Comparison of ENCODE assay signal across 9 cellular contexts in genomic region chr3:155391583-155391982, GRCh38.
DNase-seq lines count a peak whose midpoint lies in the region; ATAC-seq and TF ChIP-seq lines count a peak whose summit lies in the region.
"Had no signal": no experiment of that assay in that cellular context is flagged by ENCODE, and none has a peak within 500 bp of the region (broad histone marks: within the 10 kb centered on the region; RNA-seq: fewer than 3 reads in every experiment).

No MANE protein-coding gene starts in this region.

- peaks cover 2% of the 10 kb centered on the region; the same call in 1 of the 2 replicates for H3K27me3 Mint-ChIP-seq in HFFc6 (ENCODE audit: insufficient read depth)
- peaks cover 13% of the 10 kb centered on the region for H3K27me3 Mint-ChIP-seq in activated CD4-positive, alpha-beta T cell treated with anti-CD3 and anti-CD28 coated beads, Interleukin-2, amount 10 ng/mL, durations not matched to agents 7 days and 5 days

- CTCF ChIA-PET in A673 (lab: Charles Lee) = no interaction called here
- CTCF ChIA-PET in activated CD4-positive, alpha-beta T cell treated with anti-CD3 and anti-CD28 coated beads, Interleukin-2, amount 10 ng/mL, durations not matched to agents 7 days and 5 days (lab: Charles Lee) = no interaction called here

- intact Hi-C loops in A673 (cut with micrococcal nuclease; ENCODE audit: unreplicated experiment) (no loop called here), breast epithelium (cut with DNase I; ENCODE audit: low total_unique reads) (no loop called here)

- TF ChIP-seq CTCF in A673 (conservative IDR thresholded peaks at IDR 0.05; ENCODE audit: low read depth, low read length) (no peak), HFFc6 (IDR thresholded peaks at IDR 0.05) (no peak), breast epithelium (IDR thresholded peaks at IDR 0.05) (no peak), lung (IDR thresholded peaks at IDR 0.05; ENCODE audit: control extremely low read depth, extremely low read depth) (no peak)

- H3K9me3 Mint-ChIP-seq in HFFc6 = peaks cover 10% of the 10 kb centered on the region
- peaks cover 2% of the 10 kb centered on the region for H3K9me3 Mint-ChIP-seq in activated CD4-positive, alpha-beta T cell treated with anti-CD3 and anti-CD28 coated beads, Interleukin-2, amount 10 ng/mL, durations not matched to agents 7 days and 5 days

- ATAC-seq in lung (ENCODE audit: insufficient read depth, low FRiP score) (peak; percentile 77), HG03432 (IDR thresholded peaks at IDR 0.05; ENCODE audit: unreplicated experiment) (no peak)

- POLR2A ChIA-PET in A673 (lab: Charles Lee; ENCODE audit: low non-redundant PET) = no interaction called here
- POLR2A ChIA-PET in activated CD4-positive, alpha-beta T cell treated with anti-CD3 and anti-CD28 coated beads, Interleukin-2, amount 10 ng/mL, durations not matched to agents 7 days and 5 days (lab: Charles Lee) = no interaction called here

- peak overlapping the region; percentile 95 for H3K27ac Mint-ChIP-seq in HFFc6
- H3K27ac Mint-ChIP-seq in activated CD4-positive, alpha-beta T cell treated with anti-CD3 and anti-CD28 coated beads, Interleukin-2, amount 10 ng/mL, durations not matched to agents 7 days and 5 days = no peak overlapping the region
- H3K27ac Mint-ChIP-seq: dendritic cell treated with granulocyte-macrophage colony-stimulating factor and Interleukin-4, amounts not matched to agents 40 ng/mL and 50 ng/mL, for 4 days had no signal

- DNase-seq in A673 (ENCODE audit: low spot score) (peak; percentile 86), HFFc6 (peak; percentile 93), breast epithelium (ENCODE audit: low spot score in 2 of 2) (peak in 1 of 2 donors; percentile 62), lung (ENCODE audit: low spot score) (peak; percentile 51), erythroblast (lab: John Stamatoyannopoulos, UW) (no peak), NCI-H82 (lab: John Stamatoyannopoulos, UW) (no peak)
- no peak for DNase-seq in activated CD4-positive, alpha-beta T cell treated with anti-CD3 and anti-CD28 coated beads, Interleukin-2, amount 10 ng/mL, durations not matched to agents 7 days and 5 days

- H3K36me3 Mint-ChIP-seq in HFFc6 (ENCODE audit: low read depth) = peaks cover 9% of the 10 kb centered on the region
- H3K36me3 Mint-ChIP-seq in activated CD4-positive, alpha-beta T cell treated with anti-CD3 and anti-CD28 coated beads, Interleukin-2, amount 10 ng/mL, durations not matched to agents 7 days and 5 days (ENCODE audit: low read depth) = no peaks in the 10 kb centered on the region

- BruUV-seq in A673 (replicated peaks; lab: Mats Ljungman, UMichigan) = no TSS peak

- peak overlapping the region; percentile 75 for H3K27ac ChIP-seq in A673 (ENCODE audit: low read depth, low read length, poor library complexity, severe bottlenecking)
- peak overlapping the region; percentile 62 to 70 for H3K27ac ChIP-seq in breast epithelium
- peak overlapping the region in 1 of 2 donors; percentile 48 for H3K27ac ChIP-seq in lung (ENCODE audit: low read depth in 1 of 2, low read length in 1 of 2)

- H3K27me3 ChIP-seq in A673 (replicated peaks; ENCODE audit: insufficient read depth, low read depth, low read length, poor library complexity) = no peaks in the 10 kb centered on the region
- no peaks in the 10 kb centered on the region for H3K27me3 ChIP-seq in breast epithelium
- H3K27me3 ChIP-seq in lung (ENCODE audit: control insufficient read depth, insufficient read depth) = no peaks in the 10 kb centered on the region

- peaks cover 12% of the 10 kb centered on the region for H3K4me1 ChIP-seq in A673 (ENCODE audit: insufficient read depth, low read length, poor library complexity, severe bottlenecking)
- peaks cover 0 to 5% of the 10 kb centered on the region in 2 donors for H3K4me1 ChIP-seq in breast epithelium
- H3K4me1 ChIP-seq in lung (ENCODE audit: control insufficient read depth in 2 of 2, insufficient read depth in 2 of 2, low read length in 2 of 2) = peaks cover 3 to 4% of the 10 kb centered on the region in 2 donors

- H3K9me3 ChIP-seq in A673 (ENCODE audit: low read depth, low read length, poor library complexity, severe bottlenecking) (no peaks in the 10 kb centered on the region), breast epithelium (no peaks in the 10 kb centered on the region), lung (ENCODE audit: control insufficient read depth in 2 of 2, insufficient read depth in 1 of 2, low read length in 1 of 2) (no peaks in the 10 kb centered on the region)

- no peak overlapping the region for H3K4me3 ChIP-seq in A673 (ENCODE audit: low read depth, low read length, poor library complexity, severe bottlenecking)
- no peak overlapping the region for H3K4me3 ChIP-seq in breast epithelium
- H3K4me3 ChIP-seq in lung = no peak overlapping the region

- H3K4me3 Mint-ChIP-seq in HFFc6 = peak overlapping the region; percentile 57
- no peak overlapping the region for H3K4me3 Mint-ChIP-seq in activated CD4-positive, alpha-beta T cell treated with anti-CD3 and anti-CD28 coated beads, Interleukin-2, amount 10 ng/mL, durations not matched to agents 7 days and 5 days
- H3K4me3 Mint-ChIP-seq: dendritic cell treated with granulocyte-macrophage colony-stimulating factor and Interleukin-4, amounts not matched to agents 40 ng/mL and 50 ng/mL, for 4 days had no signal

- H3K36me3 ChIP-seq in A673 (ENCODE audit: insufficient read depth, low read length, poor library complexity, severe bottlenecking) (no peaks in the 10 kb centered on the region), breast epithelium (no peaks in the 10 kb centered on the region), lung (ENCODE audit: control insufficient read depth in 2 of 2, insufficient read depth in 2 of 2, low read length in 2 of 2) (no peaks in the 10 kb centered on the region)

- peaks cover 43% of the 10 kb centered on the region for H3K4me1 Mint-ChIP-seq in HFFc6 (ENCODE audit: low read depth)
- H3K4me1 Mint-ChIP-seq in activated CD4-positive, alpha-beta T cell treated with anti-CD3 and anti-CD28 coated beads, Interleukin-2, amount 10 ng/mL, durations not matched to agents 7 days and 5 days = no peaks in the 10 kb centered on the region

- TF ChIP-seq POLR2A in breast epithelium (IDR thresholded peaks at IDR 0.05) = no peak
- TF ChIP-seq POLR2A in erythroblast (IDR thresholded peaks at IDR 0.05; ENCODE audit: low read length) = no peak

- 29 to 61% methylated on average over 2 of the region's 2 CpGs for WGBS in lung, 2 donors

Comparison
In these comparisons a context has a peak if more than half of its experiments do, and no peak if none do; other contexts are left out.
1. DNase-seq: peak in A673 (single experiment), HFFc6 (single experiment) and lung (single experiment); none in erythroblast (0 of 2), NCI-H82 (single experiment) and activated CD4-positive, alpha-beta T cell treated with anti-CD3 and anti-CD28 coated beads, Interleukin-2, amount 10 ng/mL, durations not matched to agents 7 days and 5 days (single experiment).